8 cellular contexts compared by ENCODE assay signal in the genomic region with DNA sequence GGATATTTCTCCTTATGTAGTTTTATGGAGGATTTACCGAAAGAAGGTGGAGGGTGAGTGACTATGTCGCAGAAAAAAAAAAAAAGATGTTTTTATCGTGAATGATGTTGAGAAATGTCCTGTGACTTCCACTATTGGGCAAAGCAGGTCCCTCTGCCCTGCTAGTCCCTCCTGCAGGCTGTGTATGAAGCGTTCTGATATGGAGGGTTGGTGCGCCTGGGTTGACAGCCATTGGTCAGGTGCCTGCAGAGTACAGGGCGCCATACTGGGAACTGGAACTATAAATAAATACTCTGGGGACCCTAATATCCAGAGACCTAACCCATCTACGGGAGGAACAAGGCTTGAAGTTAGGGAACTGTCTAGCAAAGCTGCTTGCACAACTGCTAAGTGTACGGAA. TPM values are rescaled to one million over a fixed set of nuclear protein-coding genes. Genes with fewer than 3 reads are reported as not detected.
DNase-seq lines count a peak whose midpoint lies in the region; ATAC-seq and TF ChIP-seq lines count a peak whose summit lies in the region.

No MANE protein-coding gene starts in this region.

- peaks cover 32% of the 10 kb centered on the region for H4K20me1 ChIP-seq in DND-41 (ENCODE audit: insufficient read depth, low read length)

- H3K4me1 ChIP-seq in DND-41 (ENCODE audit: insufficient read depth, low read length), result peaks cover 50% of the 10 kb centered on the region

- DNase-seq in DND-41, result no peak
- DNase-seq in NOMO-1 treated with dmso at 0.1 percent for 144 hours (lab: John Stamatoyannopoulos, UW; ENCODE audit: unreplicated experiment), result peak; percentile 55
- DNase-seq in dorsolateral prefrontal cortex, result no peak
- no peak for DNase-seq in retinal pigment epithelial cell (ENCODE audit: low read depth)
- DNase-seq in NCI-H2029 treated with DMSO at 0.1 percent for 48 hours (lab: John Stamatoyannopoulos, UW), result no peak
- DNase-seq in islet precursor cell, result no peak

- intact Hi-C loops in dorsolateral prefrontal cortex (cut with DNase I), result no loop called here

- H3K27ac ChIP-seq in DND-41 (ENCODE audit: low read length) (peak overlapping the region; percentile 83), dorsolateral prefrontal cortex (peak overlapping the region in 13 of 59 donors; percentile 5 to 91 (median 59))

- peak overlapping the region; percentile 81 for H3K4me2 ChIP-seq in DND-41 (ENCODE audit: insufficient read depth, low read length)

- peaks cover 52% of the 10 kb centered on the region for H3K79me2 ChIP-seq in DND-41 (ENCODE audit: insufficient read depth, low read length)

- ATAC-seq in DND-41 (ENCODE audit: insufficient read depth, low read depth) (no peak), GM21447 (IDR thresholded peaks at IDR 0.05; ENCODE audit: unreplicated experiment) (no peak), GM21528 (IDR thresholded peaks at IDR 0.05; ENCODE audit: low FRiP score, unreplicated experiment) (no peak)

- H3K36me3 ChIP-seq in DND-41 (ENCODE audit: insufficient read depth, low read length), result peaks cover 6% of the 10 kb centered on the region; the same call in 1 of the 2 replicates

- H3K27me3 ChIP-seq in DND-41 (ENCODE audit: insufficient read depth, low read length, poor library complexity) (no peaks in the 10 kb centered on the region), dorsolateral prefrontal cortex (peaks cover 0 to 24% (median 4%) of the 10 kb centered on the region in 45 donors)

- peak overlapping the region; percentile 82 for H3K9ac ChIP-seq in DND-41 (ENCODE audit: low read depth, low read length)

- TF ChIP-seq CTCF in DND-41 (IDR thresholded peaks at IDR 0.05; ENCODE audit: borderline replicate concordance, extremely low read depth, low read length, poor library complexity, severe bottlenecking) (no peak), dorsolateral prefrontal cortex (IDR thresholded peaks at IDR 0.05 in 54 of 56, conservative IDR thresholded peaks at IDR 0.05 in 2 of 56; ENCODE audit: low read depth in 1 of 56, partially characterized antibody in 56 of 56) (no peak), retinal pigment epithelial cell (conservative IDR thresholded peaks at IDR 0.05; ENCODE audit: low read depth, low read length) (no peak)

- peak overlapping the region in 1 of 2 experiments; percentile 83; a peak in 2 of 4 replicates for H3K4me3 ChIP-seq in DND-41 (ENCODE audit: low read depth in 1 of 2, low read length in 2 of 2)
- H3K4me3 ChIP-seq in dorsolateral prefrontal cortex, result peak overlapping the region in 49 of 59 donors; percentile 7 to 86 (median 73)
- H3K4me3 ChIP-seq in retinal pigment epithelial cell (ENCODE audit: low read length), result peak overlapping the region; percentile 72

- no peak overlapping the region for H2AFZ ChIP-seq in DND-41 (ENCODE audit: low read depth, low read length)

- H3K9me3 ChIP-seq in DND-41 (ENCODE audit: insufficient read depth, low read length, severe bottlenecking), result no peaks in the 10 kb centered on the region

RNA-seq across cellular contexts. Expression of a gene that starts 1.5 kb away (rescaled TPM):
- total RNA-seq in dorsolateral prefrontal cortex, result 10 to 100 TPM in 82 of 120 experiments, 1 to 10 TPM in 38; 5.6 to 23.7 (median 11.0) TPM

RNA-seq across cellular contexts. Expression of a gene that starts 34.9 kb away (rescaled TPM):
- total RNA-seq in dorsolateral prefrontal cortex, result 10 to 100 TPM in 114 of 120 experiments, 1 to 10 TPM in 6; 5.0 to 22.9 (median 14.6) TPM
